Comparison of ENCODE assay signal across 1 cellular context in the genomic region with DNA sequence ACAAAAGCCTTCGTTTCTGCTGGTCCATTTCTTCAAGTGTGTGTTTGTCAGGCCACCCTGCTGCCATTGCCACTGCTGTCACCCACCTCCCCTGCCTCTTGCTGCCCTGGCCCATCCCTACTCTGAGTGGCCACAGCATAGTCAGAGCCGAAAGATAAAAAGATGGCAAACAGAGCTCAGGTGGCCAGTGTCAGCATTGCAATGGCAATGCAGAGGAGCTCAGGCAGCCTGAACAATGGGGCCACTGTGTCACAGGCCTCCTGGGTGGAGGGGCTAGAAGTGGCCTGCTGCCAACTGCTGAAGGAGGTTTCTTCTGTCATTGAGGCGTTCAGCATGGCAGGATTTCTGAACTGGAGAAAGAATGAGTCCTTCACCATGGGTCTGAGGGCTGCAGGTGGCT.
TF ChIP-seq lines count a peak whose summit lies in the region.

No MANE protein-coding gene starts in this region.

TF ChIP-seq in GM23338, 12 proteins besides CTCF, POLR2A, EP300 and RAD21 (continued from another document):
- TF ChIP-seq ETS1 (IDR thresholded peaks at IDR 0.05) (no peak), ZNF331 (CRISPR knock-in tag; IDR thresholded peaks at IDR 0.05; ENCODE audit: low read depth) (no peak), EZH2phosphoT487 (IDR thresholded peaks at IDR 0.05; ENCODE audit: unreplicated experiment) (no peak)
- TF ChIP-seq, protein P1, sequence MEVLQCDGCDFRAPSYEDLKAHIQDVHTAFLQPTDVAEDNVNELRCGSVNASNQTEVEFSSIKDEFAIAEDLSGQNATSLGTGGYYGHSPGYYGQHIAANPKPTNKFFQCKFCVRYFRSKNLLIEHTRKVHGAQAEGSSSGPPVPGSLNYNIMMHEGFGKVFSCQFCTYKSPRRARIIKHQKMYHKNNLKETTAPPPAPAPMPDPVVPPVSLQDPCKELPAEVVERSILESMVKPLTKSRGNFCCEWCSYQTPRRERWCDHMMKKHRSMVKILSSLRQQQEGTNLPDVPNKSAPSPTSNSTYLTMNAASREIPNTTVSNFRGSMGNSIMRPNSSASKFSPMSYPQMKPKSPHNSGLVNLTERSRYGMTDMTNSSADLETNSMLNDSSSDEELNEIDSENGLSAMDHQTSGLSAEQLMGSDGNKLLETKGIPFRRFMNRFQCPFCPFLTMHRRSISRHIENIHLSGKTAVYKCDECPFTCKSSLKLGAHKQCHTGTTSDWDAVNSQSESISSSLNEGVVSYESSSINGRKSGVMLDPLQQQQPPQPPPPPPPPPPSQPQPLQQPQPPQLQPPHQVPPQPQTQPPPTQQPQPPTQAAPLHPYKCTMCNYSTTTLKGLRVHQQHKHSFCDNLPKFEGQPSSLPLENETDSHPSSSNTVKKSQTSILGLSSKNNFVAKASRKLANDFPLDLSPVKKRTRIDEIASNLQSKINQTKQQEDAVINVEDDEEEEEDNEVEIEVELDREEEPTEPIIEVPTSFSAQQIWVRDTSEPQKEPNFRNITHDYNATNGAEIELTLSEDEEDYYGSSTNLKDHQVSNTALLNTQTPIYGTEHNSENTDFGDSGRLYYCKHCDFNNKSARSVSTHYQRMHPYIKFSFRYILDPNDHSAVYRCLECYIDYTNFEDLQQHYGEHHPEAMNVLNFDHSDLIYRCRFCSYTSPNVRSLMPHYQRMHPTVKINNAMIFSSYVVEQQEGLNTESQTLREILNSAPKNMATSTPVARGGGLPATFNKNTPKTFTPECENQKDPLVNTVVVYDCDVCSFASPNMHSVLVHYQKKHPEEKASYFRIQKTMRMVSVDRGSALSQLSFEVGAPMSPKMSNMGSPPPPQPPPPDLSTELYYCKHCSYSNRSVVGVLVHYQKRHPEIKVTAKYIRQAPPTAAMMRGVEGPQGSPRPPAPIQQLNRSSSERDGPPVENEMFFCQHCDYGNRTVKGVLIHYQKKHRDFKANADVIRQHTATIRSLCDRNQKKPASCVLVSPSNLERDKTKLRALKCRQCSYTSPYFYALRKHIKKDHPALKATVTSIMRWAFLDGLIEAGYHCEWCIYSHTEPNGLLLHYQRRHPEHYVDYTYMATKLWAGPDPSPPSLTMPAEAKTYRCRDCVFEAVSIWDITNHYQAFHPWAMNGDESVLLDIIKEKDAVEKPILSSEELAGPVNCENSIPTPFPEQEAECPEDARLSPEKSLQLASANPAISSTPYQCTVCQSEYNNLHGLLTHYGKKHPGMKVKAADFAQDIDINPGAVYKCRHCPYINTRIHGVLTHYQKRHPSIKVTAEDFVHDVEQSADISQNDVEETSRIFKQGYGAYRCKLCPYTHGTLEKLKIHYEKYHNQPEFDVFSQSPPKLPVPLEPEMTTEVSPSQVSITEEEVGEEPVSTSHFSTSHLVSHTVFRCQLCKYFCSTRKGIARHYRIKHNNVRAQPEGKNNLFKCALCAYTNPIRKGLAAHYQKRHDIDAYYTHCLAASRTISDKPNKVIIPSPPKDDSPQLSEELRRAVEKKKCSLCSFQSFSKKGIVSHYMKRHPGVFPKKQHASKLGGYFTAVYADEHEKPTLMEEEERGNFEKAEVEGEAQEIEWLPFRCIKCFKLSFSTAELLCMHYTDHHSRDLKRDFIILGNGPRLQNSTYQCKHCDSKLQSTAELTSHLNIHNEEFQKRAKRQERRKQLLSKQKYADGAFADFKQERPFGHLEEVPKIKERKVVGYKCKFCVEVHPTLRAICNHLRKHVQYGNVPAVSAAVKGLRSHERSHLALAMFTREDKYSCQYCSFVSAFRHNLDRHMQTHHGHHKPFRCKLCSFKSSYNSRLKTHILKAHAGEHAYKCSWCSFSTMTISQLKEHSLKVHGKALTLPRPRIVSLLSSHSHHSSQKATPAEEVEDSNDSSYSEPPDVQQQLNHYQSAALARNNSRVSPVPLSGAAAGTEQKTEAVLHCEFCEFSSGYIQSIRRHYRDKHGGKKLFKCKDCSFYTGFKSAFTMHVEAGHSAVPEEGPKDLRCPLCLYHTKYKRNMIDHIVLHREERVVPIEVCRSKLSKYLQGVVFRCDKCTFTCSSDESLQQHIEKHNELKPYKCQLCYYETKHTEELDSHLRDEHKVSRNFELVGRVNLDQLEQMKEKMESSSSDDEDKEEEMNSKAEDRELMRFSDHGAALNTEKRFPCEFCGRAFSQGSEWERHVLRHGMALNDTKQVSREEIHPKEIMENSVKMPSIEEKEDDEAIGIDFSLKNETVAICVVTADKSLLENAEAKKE (CRISPR knock-in tag; IDR thresholded peaks at IDR 0.05), result no peak
